ENCODE assay signal across 9 cellular contexts in genomic region chr18:13447621-13448020, GRCh38.
A peak's percentile ranks its signal among the peaks of the same experiment; 100 is the strongest.
DNase-seq lines count a peak whose midpoint lies in the region; FAIRE-seq and TF ChIP-seq lines count a peak whose summit lies in the region.
"Had no signal": no experiment of that assay in that cellular context is flagged by ENCODE, and none has a peak within 500 bp of the region (broad histone marks: within the 10 kb centered on the region; RNA-seq: fewer than 3 reads in every experiment).

No MANE protein-coding gene starts in this region.

- H3K9ac ChIP-seq in SK-N-MC (ENCODE audit: insufficient read length), result peak overlapping the region; percentile 51
- H3K9ac ChIP-seq in iPS-20b (ENCODE audit: low read depth, low read length), result no peak overlapping the region

- peaks cover 88% of the 10 kb centered on the region for H3K27me3 ChIP-seq in iPS-20b (ENCODE audit: insufficient read depth, low read length)
- H3K27me3 ChIP-seq in uterus, result no peaks in the 10 kb centered on the region

- intact Hi-C loops in uterus (cut with DNase I; ENCODE audit: low total_unique reads), result no loop called here

- no peaks in the 10 kb centered on the region for H3K36me3 ChIP-seq in SK-N-MC (ENCODE audit: insufficient read depth, low read length)
- no peaks in the 10 kb centered on the region for H3K36me3 ChIP-seq in iPS-20b (ENCODE audit: insufficient read depth, low read depth, low read length)
- H3K36me3 ChIP-seq in uterus, result no peaks in the 10 kb centered on the region
- H3K36me3 ChIP-seq: HAP-1 had no signal

- TF ChIP-seq POLR2A in H54 (IDR thresholded peaks at IDR 0.05; ENCODE audit: low read depth, low read length) (no peak), uterus (IDR thresholded peaks at IDR 0.05) (no peak), GM12892 (IDR thresholded peaks at IDR 0.05; ENCODE audit: low read depth, low read length) (no peak)

- DNase-seq in NCI-H1694 (lab: John Stamatoyannopoulos, UW) (peak; percentile 24), NCI-H1694 treated with DMSO at 0.1 percent for 48 hours (lab: John Stamatoyannopoulos, UW) (no peak), SK-N-MC (ENCODE audit: low read depth, low spot score) (no peak), stromal cell of bone marrow (ENCODE audit: low read depth) (peak; percentile 75), H54 (ENCODE audit: insufficient read length, low spot score) (no peak), uterus (no peak), GM12892 (ENCODE audit: insufficient read length) (no peak)

- H3K27ac ChIP-seq in SK-N-MC (peak overlapping the region; percentile 81), iPS-20b (ENCODE audit: low read length) (no peak overlapping the region), uterus (peak overlapping the region in 1 of 2 donors; percentile 18)

- no peaks in the 10 kb centered on the region for H3K9me3 ChIP-seq in SK-N-MC (ENCODE audit: low read depth, low read length)
- no peaks in the 10 kb centered on the region for H3K9me3 ChIP-seq in iPS-20b (ENCODE audit: insufficient read depth, low read depth, low read length)
- H3K9me3 ChIP-seq in uterus, result no peaks in the 10 kb centered on the region
- H3K9me3 ChIP-seq: HAP-1 had no signal

- H3K4me1 ChIP-seq in iPS-20b (ENCODE audit: insufficient read depth, low read length) (peaks cover 30% of the 10 kb centered on the region; the same call in 1 of the 2 replicates), uterus (peaks cover 0 to 5% of the 10 kb centered on the region in 2 donors)
- H3K4me1 ChIP-seq: HAP-1 had no signal

- H3K4me3 ChIP-seq in SK-N-MC (peak overlapping the region; percentile 67), iPS-20b (ENCODE audit: low read length) (peak overlapping the region; percentile 36; the same call in 1 of the 2 replicates), uterus (peak overlapping the region in 1 of 2 donors; percentile 17)
- H3K4me3 ChIP-seq: HAP-1 had no signal

- FAIRE-seq in H54 (lab: Jason Lieb, UNC) (no peak), GM12892 (lab: Jason Lieb, UNC) (no peak)

- no peak for TF ChIP-seq CTCF in uterus (IDR thresholded peaks at IDR 0.05)

Comparison
In these comparisons a context has a peak if more than half of its experiments do, and no peak if none do; other contexts are left out.
1. DNase-seq: peak in NCI-H1694 (single experiment) and stromal cell of bone marrow (single experiment); none in NCI-H1694 treated with DMSO at 0.1 percent for 48 hours (single experiment), SK-N-MC (single experiment), H54 (single experiment), uterus (0 of 2) and GM12892 (single experiment).